Comparison of ENCODE assay signal across 12 cellular contexts in genomic region chr12:113239288-113239771, GRCh38. TPM values are rescaled to one million over a fixed set of nuclear protein-coding genes. Genes with fewer than 3 reads are reported as not detected.
DNase-seq lines count a peak whose midpoint lies in the region; ATAC-seq and TF ChIP-seq lines count a peak whose summit lies in the region.
"Had no signal": no experiment of that assay in that cellular context is flagged by ENCODE, and none has a peak within 500 bp of the region (broad histone marks: within the 10 kb centered on the region; RNA-seq: fewer than 3 reads in every experiment).

No MANE protein-coding gene starts in this region.

- H3K4me3 Mint-ChIP-seq in dendritic cell treated with granulocyte-macrophage colony-stimulating factor and Interleukin-4, amounts not matched to agents 40 ng/mL and 50 ng/mL, for 4 days = no peak overlapping the region
- peak overlapping the region in 1 of 3 experiments; percentile 4 for H3K4me3 Mint-ChIP-seq in nephron

- H3K9me3 Mint-ChIP-seq in dendritic cell treated with granulocyte-macrophage colony-stimulating factor and Interleukin-4, amounts not matched to agents 40 ng/mL and 50 ng/mL, for 4 days = no peaks in the 10 kb centered on the region
- no peaks in the 10 kb centered on the region for H3K9me3 Mint-ChIP-seq in nephron
- H3K9me3 Mint-ChIP-seq: naive B cell had no signal

- H3K27ac Mint-ChIP-seq in dendritic cell treated with granulocyte-macrophage colony-stimulating factor and Interleukin-4, amounts not matched to agents 40 ng/mL and 50 ng/mL, for 4 days = peak overlapping the region; percentile 78
- H3K27ac Mint-ChIP-seq in nephron = peak overlapping the region; percentile 95 to 96 (median 95)

- no peak overlapping the region for H3K4me3 ChIP-seq in urinary bladder (ENCODE audit: low read depth, low read length)

- no peaks in the 10 kb centered on the region for H3K36me3 ChIP-seq in urinary bladder (ENCODE audit: insufficient read depth)

- 68% methylated on average over 3 of the region's 3 CpGs for WGBS in urinary bladder

- intact Hi-C loops in cardiac septum (cut with DNase I) (loop anchor here (5.0 kb wide), 1 partner anchor 33 kb away; no protein-coding TSS in a partner anchor), Right ventricle myocardium superior (cut with DNase I) (no loop called here)
- intact Hi-C loops in dendritic cell treated with granulocyte-macrophage colony-stimulating factor and Interleukin-4, amounts not matched to agents 40 ng/mL and 50 ng/mL, for 4 days (cut with micrococcal nuclease) = no loop called here

- peaks cover 91% of the 10 kb centered on the region for H3K4me1 Mint-ChIP-seq in dendritic cell treated with granulocyte-macrophage colony-stimulating factor and Interleukin-4, amounts not matched to agents 40 ng/mL and 50 ng/mL, for 4 days (ENCODE audit: low read depth)
- H3K4me1 Mint-ChIP-seq in nephron = peaks cover 59% of the 10 kb centered on the region

- peaks cover 84% of the 10 kb centered on the region for H3K36me3 Mint-ChIP-seq in dendritic cell treated with granulocyte-macrophage colony-stimulating factor and Interleukin-4, amounts not matched to agents 40 ng/mL and 50 ng/mL, for 4 days (ENCODE audit: low read depth)
- H3K36me3 Mint-ChIP-seq in nephron (ENCODE audit: low read depth) = peaks cover 10% of the 10 kb centered on the region

- H3K27ac ChIP-seq in urinary bladder (ENCODE audit: low read depth) = peak overlapping the region; percentile 52

- no peaks in the 10 kb centered on the region for H3K27me3 Mint-ChIP-seq in dendritic cell treated with granulocyte-macrophage colony-stimulating factor and Interleukin-4, amounts not matched to agents 40 ng/mL and 50 ng/mL, for 4 days
- H3K27me3 Mint-ChIP-seq in nephron (ENCODE audit: low read depth) = peaks cover 5% of the 10 kb centered on the region
- H3K27me3 Mint-ChIP-seq: naive B cell had no signal

- no peaks in the 10 kb centered on the region for H3K4me1 ChIP-seq in urinary bladder (ENCODE audit: insufficient read depth)

- DNase-seq in cardiac septum (ENCODE audit: low spot score) (peak; percentile 12), Right ventricle myocardium superior (no peak), amniotic stem cell (lab: John Stamatoyannopoulos, UW) (no peak), RPMI8226 (no peak)
- no peak for DNase-seq in activated CD8-positive, alpha-beta memory T cell treated with anti-CD3 and anti-CD28 coated beads, Interleukin-2, amount 50 U/mL, for 48 hours
- DNase-seq: central memory CD4-positive, alpha-beta T cell; naive B cell; stimulated activated CD4-positive, alpha-beta T cell treated with anti-CD3 and anti-CD28 coated beads, Interleukin-4, amount 100 ng/mL, for 24 hours; SW 1271 had no signal

- no peak for ATAC-seq in Right ventricle myocardium superior (ENCODE audit: poor library complexity)

- TF ChIP-seq CTCF in nephron (IDR thresholded peaks at IDR 0.05; ENCODE audit: unreplicated experiment in 3 of 3) = no peak

RNA-seq across cellular contexts. Expression of gene TPCN1, which starts 18.1 kb away (rescaled TPM):
- total RNA-seq in cardiac septum = 77.1 TPM
- total RNA-seq in Right ventricle myocardium superior = 128 TPM
- 19.3 TPM for total RNA-seq in urinary bladder
- 39.3 TPM for polyA plus RNA-seq in urinary bladder

RNA-seq across cellular contexts. Expression of gene RITA1, which starts 53.8 kb away (rescaled TPM):
- total RNA-seq in cardiac septum (11.0 TPM), Right ventricle myocardium superior (16.3 TPM), urinary bladder (5.8 TPM)
- polyA plus RNA-seq in urinary bladder = 13.8 TPM

RNA-seq across cellular contexts. Expression of gene DDX54, which starts 54.1 kb away (rescaled TPM):
- total RNA-seq in cardiac septum (35.5 TPM), Right ventricle myocardium superior (33.6 TPM), urinary bladder (10.3 TPM)
- 54.4 TPM for polyA plus RNA-seq in urinary bladder
